Comparison of ENCODE assay signal across 8 cellular contexts in the genomic region with DNA sequence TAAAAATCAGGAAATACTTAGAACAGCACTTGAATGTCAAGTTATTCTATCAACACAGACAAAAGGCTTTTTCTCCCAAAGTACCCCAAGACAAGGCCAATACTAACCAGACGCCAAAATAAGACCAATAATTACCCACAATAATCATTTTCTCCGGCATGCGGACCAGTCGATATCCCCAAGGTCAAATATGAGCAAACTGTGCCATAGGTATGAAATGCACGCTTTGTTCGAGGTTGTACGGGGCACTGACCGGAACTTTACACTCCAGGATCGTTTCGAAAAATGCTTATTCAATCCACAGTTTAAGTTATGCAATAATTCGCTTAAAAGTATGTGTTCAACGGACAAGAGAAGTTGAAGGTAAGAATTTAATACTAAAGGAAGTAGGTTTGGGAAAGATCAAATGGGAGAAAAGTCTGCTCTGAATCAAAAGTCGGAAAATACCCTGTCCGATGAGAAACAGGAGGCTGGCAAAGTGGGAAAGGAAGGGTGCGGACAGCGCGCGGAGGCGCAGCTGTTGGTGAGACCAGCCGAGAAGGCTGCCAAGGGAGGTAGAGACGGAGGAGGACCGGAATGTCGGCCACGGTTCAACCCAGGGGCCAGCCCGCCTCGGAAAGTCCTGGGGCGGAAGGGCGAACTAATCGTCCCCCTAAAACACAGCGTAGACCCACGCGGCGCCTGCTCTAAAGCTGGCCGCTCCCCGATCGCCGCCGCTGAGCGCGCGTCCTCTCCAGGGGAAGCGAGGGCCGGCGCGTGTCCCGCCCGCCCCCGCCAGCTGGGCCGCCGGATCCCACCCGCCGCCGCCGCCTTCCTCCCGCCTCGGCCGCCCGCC. TPM values are rescaled to one million over a fixed set of nuclear protein-coding genes. Genes with fewer than 3 reads are reported as not detected.
A peak's percentile ranks its signal among the peaks of the same experiment; 100 is the strongest.
DNase-seq lines count a peak whose midpoint lies in the region; ATAC-seq lines count a peak whose summit lies in the region.

No MANE protein-coding gene starts in this region.

- peaks cover 41% of the 10 kb centered on the region for H3K36me3 Mint-ChIP-seq in activated CD4-positive, alpha-beta T cell treated with anti-CD3 and anti-CD28 coated beads, Interleukin-2, amount 10 ng/mL, durations not matched to agents 24 days and 14 days (ENCODE audit: low read depth)
- H3K36me3 Mint-ChIP-seq in IgD-negative memory B cell, result no peaks in the 10 kb centered on the region

- H3K27me3 Mint-ChIP-seq in activated CD4-positive, alpha-beta T cell treated with anti-CD3 and anti-CD28 coated beads, Interleukin-2, amount 10 ng/mL, durations not matched to agents 24 days and 14 days, result no peaks in the 10 kb centered on the region
- H3K27me3 Mint-ChIP-seq in IgD-negative memory B cell, result no peaks in the 10 kb centered on the region

- peak overlapping the region; percentile 93 to 94 for H3K9ac ChIP-seq in duodenal mucosa (ENCODE audit: low read depth in 1 of 2, low read length in 2 of 2)

- peak overlapping the region; percentile 99 for H3K27ac Mint-ChIP-seq in activated CD4-positive, alpha-beta T cell treated with anti-CD3 and anti-CD28 coated beads, Interleukin-2, amount 10 ng/mL, durations not matched to agents 24 days and 14 days
- peak overlapping the region; percentile 77 to 97 (median 93) for H3K27ac Mint-ChIP-seq in IgD-negative memory B cell

- intact Hi-C loops in activated CD4-positive, alpha-beta T cell treated with anti-CD3 and anti-CD28 coated beads, Interleukin-2, amount 10 ng/mL, durations not matched to agents 24 days and 14 days (cut with micrococcal nuclease), result loop anchor here (1.0 to 5.0 kb wide), 8 partner anchors 26 to 771 kb away; partner anchors contain the start of genes BCL10, PRKACB, RPF1 and SSX2IP

- no peaks in the 10 kb centered on the region for H3K27me3 ChIP-seq in duodenal mucosa (ENCODE audit: control insufficient read depth in 1 of 2, insufficient read depth in 2 of 2, low read length in 2 of 2)
- no peaks in the 10 kb centered on the region for H3K27me3 ChIP-seq in thymus (ENCODE audit: control insufficient read depth, insufficient read depth)

- ATAC-seq in GM21786 (IDR thresholded peaks at IDR 0.05; ENCODE audit: unreplicated experiment), result peak; percentile 29

- WGBS in thymus, result under 1% methylated on average over 58 of the region's 58 CpGs

- peak overlapping the region; percentile 99 for H3K4me3 Mint-ChIP-seq in activated CD4-positive, alpha-beta T cell treated with anti-CD3 and anti-CD28 coated beads, Interleukin-2, amount 10 ng/mL, durations not matched to agents 24 days and 14 days
- H3K4me3 Mint-ChIP-seq in IgD-negative memory B cell, result peak overlapping the region; percentile 90 to 99 (median 98)

- H3K4me1 ChIP-seq in duodenal mucosa (ENCODE audit: control insufficient read depth in 1 of 2, insufficient read depth in 2 of 2, low read length in 2 of 2) (peaks cover 32 to 38% of the 10 kb centered on the region in 2 donors), thymus (ENCODE audit: control insufficient read depth, insufficient read depth, low read length) (peaks cover 14% of the 10 kb centered on the region)

- H3K4me1 Mint-ChIP-seq in activated CD4-positive, alpha-beta T cell treated with anti-CD3 and anti-CD28 coated beads, Interleukin-2, amount 10 ng/mL, durations not matched to agents 24 days and 14 days, result peaks cover 43% of the 10 kb centered on the region
- peaks cover 31 to 41% (median 35%) of the 10 kb centered on the region in 3 donors for H3K4me1 Mint-ChIP-seq in IgD-negative memory B cell

- H3K4me3 ChIP-seq in duodenal mucosa (ENCODE audit: low read depth in 1 of 2, low read length in 2 of 2) (peak overlapping the region; percentile 89 to 96), thymus (ENCODE audit: low read length) (peak overlapping the region; percentile 82)

- peak overlapping the region; percentile 94 for H3K27ac ChIP-seq in duodenal mucosa (ENCODE audit: low read depth, low read length)
- H3K27ac ChIP-seq in thymus (ENCODE audit: low read depth), result peak overlapping the region; percentile 96

- peaks cover 2 to 6% of the 10 kb centered on the region in 2 donors for H3K36me3 ChIP-seq in duodenal mucosa (ENCODE audit: control insufficient read depth in 1 of 2, insufficient read depth in 2 of 2, low read length in 2 of 2)
- H3K36me3 ChIP-seq in thymus (ENCODE audit: control insufficient read depth, insufficient read depth), result no peaks in the 10 kb centered on the region

- H3K9me3 Mint-ChIP-seq in activated CD4-positive, alpha-beta T cell treated with anti-CD3 and anti-CD28 coated beads, Interleukin-2, amount 10 ng/mL, durations not matched to agents 24 days and 14 days, result peaks cover 7% of the 10 kb centered on the region
- H3K9me3 Mint-ChIP-seq in IgD-negative memory B cell, result no peaks in the 10 kb centered on the region

- DNase-seq in activated CD4-positive, alpha-beta T cell treated with anti-CD3 and anti-CD28 coated beads, Interleukin-2, amount 10 ng/mL, durations not matched to agents 24 days and 14 days, result peak; percentile 64
- no peak for DNase-seq in activated CD4-positive, alpha-beta T cell treated with anti-CD3 and anti-CD28 coated beads for 1 hour
- DNase-seq in SHP77 treated with DMSO at 0.1 percent for 48 hours (lab: John Stamatoyannopoulos, UW) (peak; percentile 43), lung microvascular endothelial cell (ENCODE audit: low read depth in 2 of 2) (peak; percentile 75 to 80)

- peaks cover 0 to 6% of the 10 kb centered on the region in 2 donors for H3K9me3 ChIP-seq in duodenal mucosa (ENCODE audit: control insufficient read depth in 1 of 2, low read length in 2 of 2)
- no peaks in the 10 kb centered on the region for H3K9me3 ChIP-seq in thymus (ENCODE audit: control insufficient read depth)

RNA-seq across cellular contexts. Expression of gene SPATA1, which starts 0.8 kb away (rescaled TPM):
- total RNA-seq in activated CD4-positive, alpha-beta T cell treated with anti-CD3 and anti-CD28 coated beads, Interleukin-2, amount 10 ng/mL, durations not matched to agents 24 days and 14 days, result 0.69 and 0.98 TPM in 2 replicates
- polyA plus RNA-seq in IgD-negative memory B cell, result 0.15 TPM
- 0.22 and 0.99 TPM in 2 replicates for total RNA-seq in lung microvascular endothelial cell
- 3.7 TPM for polyA plus RNA-seq in thymus

RNA-seq across cellular contexts. Expression of gene GNG5, which starts 1.0 kb away (rescaled TPM):
- 115 and 122 TPM in 2 replicates for total RNA-seq in activated CD4-positive, alpha-beta T cell treated with anti-CD3 and anti-CD28 coated beads, Interleukin-2, amount 10 ng/mL, durations not matched to agents 24 days and 14 days
- polyA plus RNA-seq in IgD-negative memory B cell (263 TPM), thymus (181 TPM)
- 11.1 and 17.7 TPM in 2 replicates for total RNA-seq in lung microvascular endothelial cell

RNA-seq across cellular contexts. Expression of gene RPF1, which starts 26.3 kb away (rescaled TPM):
- total RNA-seq in activated CD4-positive, alpha-beta T cell treated with anti-CD3 and anti-CD28 coated beads, Interleukin-2, amount 10 ng/mL, durations not matched to agents 24 days and 14 days, result 63.3 and 64.4 TPM in 2 replicates
- 55.2 TPM for polyA plus RNA-seq in IgD-negative memory B cell
- total RNA-seq in lung microvascular endothelial cell, result 21.4 and 23.4 TPM in 2 replicates
- 54.4 TPM for polyA plus RNA-seq in thymus
